7 cellular contexts compared by ENCODE assay signal in the genomic region with DNA sequence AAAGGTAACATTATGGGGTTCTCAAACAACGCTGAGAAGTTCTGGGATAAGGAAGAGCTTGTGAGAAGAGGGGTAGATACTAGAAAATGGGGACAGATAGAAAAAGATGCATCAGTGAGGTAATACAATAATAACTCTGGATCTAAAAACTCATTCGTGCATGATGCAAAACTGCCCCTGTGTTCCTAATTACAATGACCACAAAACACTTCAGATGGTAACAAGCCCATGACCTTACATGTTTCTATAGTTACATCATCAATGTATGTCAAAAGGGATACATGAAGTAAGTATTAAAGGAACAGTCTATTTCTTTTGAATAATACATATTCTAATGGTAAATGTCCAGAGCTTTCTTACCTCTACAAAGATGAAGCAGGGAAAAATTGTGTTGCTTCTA.
"Had no signal": no experiment of that assay in that cellular context is flagged by ENCODE, and none has a peak within 500 bp of the region (broad histone marks: within the 10 kb centered on the region; RNA-seq: fewer than 3 reads in every experiment).

No MANE protein-coding gene starts in this region.

- H3K9ac ChIP-seq: GM23248 had no signal

- H2AFZ ChIP-seq: GM23248 had no signal

- H3K36me3 ChIP-seq: HAP-1 had no signal

- H3K27ac ChIP-seq: GM23248 had no signal

- H3K4me3 ChIP-seq: GM23248, HAP-1, K562 had no signal

- DNase-seq: GM23248, GOT3, H7, IMR-90, KG1 had no signal

- H3K9me3 ChIP-seq: HAP-1 had no signal
